12 cellular contexts compared by ENCODE assay signal in the genomic region with DNA sequence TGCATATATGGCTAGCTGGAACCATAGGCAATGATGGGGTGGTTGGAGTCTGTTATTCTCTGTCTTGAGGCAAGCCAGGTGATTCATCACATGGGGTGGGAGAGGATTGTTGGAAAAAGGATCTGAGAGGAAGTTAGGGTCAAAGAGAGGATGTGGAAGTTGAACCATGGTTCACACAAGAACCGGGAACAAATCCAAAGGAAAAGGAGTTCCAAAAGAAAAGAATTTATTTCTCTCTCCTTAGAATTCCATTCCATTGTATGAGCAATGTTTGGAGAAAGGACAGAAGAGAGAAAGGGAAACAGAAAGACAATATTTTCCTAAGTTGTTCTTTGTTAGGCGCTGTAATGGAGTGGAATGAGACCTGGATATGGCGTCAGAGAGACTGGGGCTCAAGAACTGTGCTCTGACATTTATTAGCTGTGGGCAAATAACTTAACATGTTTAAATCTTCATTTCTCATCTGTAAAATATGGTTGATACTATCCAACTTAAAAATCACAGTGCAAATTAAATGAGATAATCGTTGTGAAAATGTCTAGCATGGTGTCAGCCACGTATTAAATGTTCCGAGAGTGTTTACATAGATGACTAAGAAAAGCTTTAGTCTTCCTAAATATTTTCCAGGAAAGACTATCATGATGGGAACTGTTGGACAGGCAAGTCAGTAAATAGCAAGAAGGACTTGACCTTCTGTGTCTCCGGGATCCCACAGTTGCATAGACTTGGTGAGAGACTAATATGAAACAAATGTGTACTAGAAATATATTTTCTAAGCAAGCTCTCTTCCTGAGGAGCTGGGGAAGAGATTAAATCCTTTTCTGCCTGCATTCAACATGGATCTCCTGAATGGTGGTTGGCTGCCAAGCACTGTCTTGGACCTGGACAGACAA.
A peak's percentile ranks its signal among the peaks of the same experiment; 100 is the strongest.
DNase-seq lines count a peak whose midpoint lies in the region; ATAC-seq, FAIRE-seq and TF ChIP-seq lines count a peak whose summit lies in the region.
"Had no signal": no experiment of that assay in that cellular context is flagged by ENCODE, and none has a peak within 500 bp of the region (broad histone marks: within the 10 kb centered on the region; RNA-seq: fewer than 3 reads in every experiment).

No MANE protein-coding gene starts in this region.

- no peaks in the 10 kb centered on the region for H4K20me1 ChIP-seq in HepG2 (ENCODE audit: insufficient read depth, low read length)

- H3K27me3 ChIP-seq in liver (ENCODE audit: control insufficient read depth in 4 of 4, insufficient read depth in 4 of 4, low read length in 3 of 4) (no peaks in the 10 kb centered on the region), HepG2 (ENCODE audit: control insufficient read depth in 1 of 2, insufficient read depth in 2 of 2, low read length in 2 of 2) (no peaks in the 10 kb centered on the region), Caco-2 (replicated peaks; ENCODE audit: control insufficient read depth, insufficient read depth, low read length) (no peaks in the 10 kb centered on the region)

- DNase-seq in HepG2 (ENCODE audit: low spot score) (no peak), fibroblast of peridontal ligament (ENCODE audit: extremely low read depth) (peak; percentile 83), NCI-H1417 treated with DMSO at 0.1 percent for 48 hours (lab: John Stamatoyannopoulos, UW) (no peak), Caco-2 (no peak)
- DNase-seq: ACHN, MV-4-11, T-helper 17 cell had no signal

- no peaks in the 10 kb centered on the region for H3K79me2 ChIP-seq in HepG2 (ENCODE audit: insufficient read depth, low read length)

- H3K9me3 Mint-ChIP-seq in nephron: peaks cover 17% of the 10 kb centered on the region
- H3K9me3 Mint-ChIP-seq in Caco-2 (ENCODE audit: unreplicated experiment): peaks cover 7% of the 10 kb centered on the region

- WGBS in liver: 73% methylated on average over 7 of the region's 7 CpGs
- 64% methylated on average over 7 of the region's 7 CpGs for WGBS in HepG2 (ENCODE audit: low lambda C conversion rate)

- ATAC-seq in HepG2 (no peak), HG02763 (IDR thresholded peaks at IDR 0.05; ENCODE audit: unreplicated experiment) (no peak), GM19397 (IDR thresholded peaks at IDR 0.05; ENCODE audit: unreplicated experiment) (no peak)
- ATAC-seq: T-helper 17 cell had no signal

- FAIRE-seq in HepG2 (lab: Jason Lieb, UNC): no peak

- BruUV-seq in HepG2 (replicated peaks; lab: Mats Ljungman, UMichigan) (no TSS peak), Caco-2 (replicated peaks; lab: Mats Ljungman, UMichigan) (no TSS peak)

- no peaks in the 10 kb centered on the region for H3K36me3 ChIP-seq in liver (ENCODE audit: control insufficient read depth in 4 of 4, insufficient read depth in 3 of 4, low read depth in 1 of 4, low read length in 3 of 4)
- no peaks in the 10 kb centered on the region for H3K36me3 ChIP-seq in HepG2 (replicated peaks in 1 of 2; ENCODE audit: control insufficient read depth in 1 of 2, insufficient read depth in 2 of 2, low read length in 2 of 2)
- H3K36me3 ChIP-seq in Caco-2 (ENCODE audit: control insufficient read depth, insufficient read depth, low read length): no peaks in the 10 kb centered on the region
- H3K36me3 ChIP-seq: HAP-1 had no signal

- peak overlapping the region; percentile 93 to 97 (median 95) for H3K27ac Mint-ChIP-seq in nephron
- no peak overlapping the region for H3K27ac Mint-ChIP-seq in Caco-2 (ENCODE audit: unreplicated experiment)
- H3K27ac Mint-ChIP-seq: T-helper 17 cell had no signal

- TF ChIP-seq EP300 in HepG2 (IDR thresholded peaks at IDR 0.05; ENCODE audit: low read depth in 2 of 2, low read length in 2 of 2) (no peak), HepG2 (CRISPR knock-in tag; IDR thresholded peaks at IDR 0.05; ENCODE audit: borderline replicate concordance) (no peak)

- peak overlapping the region; percentile 13 to 67 for H3K27ac ChIP-seq in liver (ENCODE audit: low read depth in 1 of 2, low read length in 2 of 2)
- H3K27ac ChIP-seq in HepG2 (ENCODE audit: extremely low read length, insufficient read depth, low read length): no peak overlapping the region

- no peaks in the 10 kb centered on the region for H3K27me3 Mint-ChIP-seq in nephron (ENCODE audit: low read depth)
- H3K27me3 Mint-ChIP-seq in Caco-2 (ENCODE audit: insufficient read depth, unreplicated experiment): no peaks in the 10 kb centered on the region
- H3K27me3 Mint-ChIP-seq: T-helper 17 cell had no signal

- intact Hi-C loops in HepG2 (cut with micrococcal nuclease; ENCODE audit: unreplicated experiment) (no loop called here), Caco-2 (cut with micrococcal nuclease; ENCODE audit: unreplicated experiment) (no loop called here)

- no peak for TF ChIP-seq POLR2A in HepG2 (IDR thresholded peaks at IDR 0.05; ENCODE audit: insufficient read depth in 1 of 2, low read depth in 2 of 2, low read length in 2 of 2)

- TF ChIP-seq RAD21 in liver (IDR thresholded peaks at IDR 0.05): no peak
- TF ChIP-seq RAD21 in HepG2 (CRISPR knock-in tag; IDR thresholded peaks at IDR 0.05): no peak

- H3K9ac ChIP-seq in liver (ENCODE audit: low read depth in 1 of 2, low read length in 2 of 2) (no peak overlapping the region), HepG2 (ENCODE audit: insufficient read depth, low read depth, low read length) (no peak overlapping the region)

- H3K9me3 ChIP-seq in liver (ENCODE audit: control insufficient read depth in 4 of 4, low read length in 3 of 4) (peaks cover 0 to 3% (median 0%) of the 10 kb centered on the region in 4 donors), HepG2 (ENCODE audit: low read length) (peaks cover 54% of the 10 kb centered on the region), Caco-2 (peaks cover 10% of the 10 kb centered on the region; the same call in 1 of the 2 replicates)
- H3K9me3 ChIP-seq: HAP-1 had no signal

- H3K4me3 ChIP-seq in liver (ENCODE audit: low read depth in 1 of 3, low read length in 3 of 3): no peak overlapping the region
- H3K4me3 ChIP-seq in HepG2 (replicated peaks in 1 of 3; ENCODE audit: insufficient read depth in 1 of 3, low read depth in 2 of 3, low read length in 3 of 3): no peak overlapping the region
- no peak overlapping the region for H3K4me3 ChIP-seq in Caco-2 (ENCODE audit: low read depth, low read length)
- H3K4me3 ChIP-seq: HAP-1 had no signal

- peaks cover 14% of the 10 kb centered on the region for H3K4me1 Mint-ChIP-seq in nephron
- no peaks in the 10 kb centered on the region for H3K4me1 Mint-ChIP-seq in Caco-2 (ENCODE audit: low read depth, unreplicated experiment)
- H3K4me1 Mint-ChIP-seq: T-helper 17 cell had no signal

- CTCF ChIA-PET in HepG2 (lab: Yijun Ruan, JAX; ENCODE audit: low intra/inter-chr PET ratio, low total read pairs) (no interaction called here), Caco-2 (lab: Charles Lee) (no interaction called here)

- POLR2A ChIA-PET in HepG2 (lab: Yijun Ruan, JAX): no interaction called here
- POLR2A ChIA-PET in Caco-2 (lab: Charles Lee): no interaction called here

- H3K4me2 ChIP-seq in HepG2 (ENCODE audit: low read depth, low read length): no peak overlapping the region

- H3K4me1 ChIP-seq in liver (ENCODE audit: control insufficient read depth in 4 of 4, insufficient read depth in 4 of 4, low read length in 3 of 4) (no peaks in the 10 kb centered on the region), HepG2 (ENCODE audit: insufficient read depth, low read length) (no peaks in the 10 kb centered on the region), Caco-2 (no peaks in the 10 kb centered on the region)
- H3K4me1 ChIP-seq: HAP-1 had no signal

- H3K4me3 Mint-ChIP-seq in nephron (peak overlapping the region in 2 of 3 experiments; percentile 50 to 59), Caco-2 (ENCODE audit: unreplicated experiment) (no peak overlapping the region)
- H3K4me3 Mint-ChIP-seq: T-helper 17 cell had no signal

- TF ChIP-seq CTCF in liver (IDR thresholded peaks at IDR 0.05; ENCODE audit: low read depth, low read length, missing input control) (no peak), HepG2 (CRISPR knock-in tag; IDR thresholded peaks at IDR 0.05) (no peak), nephron (IDR thresholded peaks at IDR 0.05; ENCODE audit: unreplicated experiment in 3 of 3) (no peak), Caco-2 (IDR thresholded peaks at IDR 0.05; ENCODE audit: insufficient read depth in 1 of 2, low read depth in 1 of 2, low read length in 1 of 2, severe bottlenecking in 1 of 2, unreplicated experiment in 1 of 2) (no peak)

- H3K36me3 Mint-ChIP-seq in nephron (ENCODE audit: low read depth) (peaks cover 5% of the 10 kb centered on the region), Caco-2 (ENCODE audit: insufficient read depth, unreplicated experiment) (no peaks in the 10 kb centered on the region)

- in situ Hi-C loops in HepG2 (cut with HindIII; ENCODE audit: extremely low pct_ligation_motif_present, low pct_unique_long_range_greater_than_20kb): no loop called here

- no peak overlapping the region for H2AFZ ChIP-seq in HepG2 (ENCODE audit: low read length)

TF ChIP-seq in liver, 16 proteins besides CTCF, POLR2A, EP300 and RAD21 (continues in another document):
- no peak for TF ChIP-seq JUND (IDR thresholded peaks at IDR 0.05)
- TF ChIP-seq SP1 (IDR thresholded peaks at IDR 0.05): no peak
- TF ChIP-seq TAF1 (conservative IDR thresholded peaks at IDR 0.05): no peak
- TF ChIP-seq NR2F2 (IDR thresholded peaks at IDR 0.05): peak; percentile 94
- peak in 1 of 2 donors; percentile 13 for TF ChIP-seq RXRA (IDR thresholded peaks at IDR 0.05)

TF ChIP-seq in HepG2, 621 proteins besides CTCF, POLR2A, EP300 and RAD21 (continues in another document):
- TF ChIP-seq ZFX (CRISPR knock-in tag; IDR thresholded peaks at IDR 0.05; ENCODE audit: low read depth): no peak
- TF ChIP-seq ZNF382 (CRISPR knock-in tag; IDR thresholded peaks at IDR 0.05; ENCODE audit: borderline replicate concordance): no peak
- TF ChIP-seq RORA (CRISPR knock-in tag; IDR thresholded peaks at IDR 0.05): no peak
- TF ChIP-seq, protein P1, sequence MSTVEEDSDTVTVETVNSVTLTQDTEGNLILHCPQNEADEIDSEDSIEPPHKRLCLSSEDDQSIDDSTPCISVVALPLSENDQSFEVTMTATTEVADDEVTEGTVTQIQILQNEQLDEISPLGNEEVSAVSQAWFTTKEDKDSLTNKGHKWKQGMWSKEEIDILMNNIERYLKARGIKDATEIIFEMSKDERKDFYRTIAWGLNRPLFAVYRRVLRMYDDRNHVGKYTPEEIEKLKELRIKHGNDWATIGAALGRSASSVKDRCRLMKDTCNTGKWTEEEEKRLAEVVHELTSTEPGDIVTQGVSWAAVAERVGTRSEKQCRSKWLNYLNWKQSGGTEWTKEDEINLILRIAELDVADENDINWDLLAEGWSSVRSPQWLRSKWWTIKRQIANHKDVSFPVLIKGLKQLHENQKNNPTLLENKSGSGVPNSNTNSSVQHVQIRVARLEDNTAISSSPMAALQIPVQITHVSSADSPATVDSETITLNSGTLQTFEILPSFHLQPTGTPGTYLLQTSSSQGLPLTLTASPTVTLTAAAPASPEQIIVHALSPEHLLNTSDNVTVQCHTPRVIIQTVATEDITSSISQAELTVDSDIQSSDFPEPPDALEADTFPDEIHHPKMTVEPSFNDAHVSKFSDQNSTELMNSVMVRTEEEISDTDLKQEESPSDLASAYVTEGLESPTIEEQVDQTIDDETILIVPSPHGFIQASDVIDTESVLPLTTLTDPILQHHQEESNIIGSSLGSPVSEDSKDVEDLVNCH (CRISPR knock-in tag; IDR thresholded peaks at IDR 0.05): no peak
- no peak for TF ChIP-seq ZNF333 (CRISPR knock-in tag; IDR thresholded peaks at IDR 0.05; ENCODE audit: borderline replicate concordance)
- no peak for TF ChIP-seq KAT8 (CRISPR knock-in tag; IDR thresholded peaks at IDR 0.05)
- no peak for TF ChIP-seq CCDC6 (CRISPR knock-in tag; IDR thresholded peaks at IDR 0.05)
